9 cellular contexts compared by ENCODE assay signal in the genomic region with DNA sequence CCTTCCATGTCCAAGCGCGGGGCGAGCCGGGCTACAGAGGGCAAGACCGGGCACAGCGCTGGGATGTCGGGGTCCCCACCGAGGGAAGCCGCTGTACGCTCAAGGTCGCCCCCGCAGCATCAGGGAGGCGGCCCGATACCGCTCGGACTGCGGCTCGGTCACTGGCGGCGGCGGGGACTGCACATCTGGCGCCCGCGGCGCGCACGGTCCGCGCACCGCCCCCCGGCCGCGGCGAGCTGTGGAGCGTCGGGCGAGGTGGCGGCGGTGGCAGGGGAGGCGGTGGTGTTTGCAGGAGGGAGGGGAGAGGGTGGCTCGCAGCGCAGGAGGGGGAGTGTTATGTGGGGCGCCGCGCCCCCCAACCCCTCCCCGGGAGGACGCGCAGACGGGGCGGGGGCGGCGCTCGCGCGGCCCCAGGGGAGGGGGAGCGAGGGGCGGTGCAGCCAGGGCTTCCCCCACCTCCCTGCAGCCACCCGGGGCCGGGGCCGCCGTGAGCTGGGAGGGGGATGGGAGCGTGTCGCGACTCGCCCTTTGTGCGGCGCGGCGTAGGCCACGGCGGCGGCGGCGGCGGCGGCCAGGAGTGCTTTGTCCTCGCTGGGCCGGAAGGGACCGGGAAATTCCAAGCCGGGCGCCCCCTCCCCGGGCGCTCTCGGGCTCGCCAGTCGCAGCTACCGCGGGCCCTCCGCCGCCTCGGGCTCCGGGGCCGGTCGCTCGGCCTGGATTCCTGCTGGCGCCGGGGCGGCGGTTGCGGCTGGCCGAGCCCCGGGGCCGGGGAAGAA. TPM values are rescaled to one million over a fixed set of nuclear protein-coding genes. Genes with fewer than 3 reads are reported as not detected.
DNase-seq lines count a peak whose midpoint lies in the region; ATAC-seq, FAIRE-seq and TF ChIP-seq lines count a peak whose summit lies in the region.
"Had no signal": no experiment of that assay in that cellular context is flagged by ENCODE, and none has a peak within 500 bp of the region (broad histone marks: within the 10 kb centered on the region; RNA-seq: fewer than 3 reads in every experiment).

A gene (minus strand): TSS at position 309 of the 776 bp plus-strand sequence. CDS start 301 bp downstream, at position 8.

- H3K27me3 Mint-ChIP-seq in H9 (ENCODE audit: low read depth), result peaks cover 13% of the 10 kb centered on the region

- H3K36me3 Mint-ChIP-seq in H9 (ENCODE audit: insufficient read depth in 1 of 3, low read depth in 3 of 3), result peaks cover 0 to 3% (median 0%) of the 10 kb centered on the region in 3 experiments; a peak in 1 of 7 replicates

- H3K18ac ChIP-seq in H9 (ENCODE audit: insufficient read length, low read depth, low read length), result peak within 1 kb of the TSS; percentile 82

- H3K79me1 ChIP-seq in H9 (ENCODE audit: insufficient read depth, low read depth, low read length, poor library complexity, severe bottlenecking), result no peaks in the 10 kb centered on the region

- peaks cover 22% of the 10 kb centered on the region for H3K23me2 ChIP-seq in H9 (ENCODE audit: insufficient read length, low read depth, low read length, poor library complexity, severe bottlenecking)

- peak within 1 kb of the TSS; percentile 87 for H3K4ac ChIP-seq in H9 (ENCODE audit: low read depth, low read length)

- H2BK12ac ChIP-seq in H9 (ENCODE audit: insufficient read length, low read depth, low read length), result no peak within 1 kb of the TSS

- peak within 1 kb of the TSS; percentile 87 to 97 (median 94) for H3K9ac ChIP-seq in BLaER1 treated with 17β-estradiol and CSF1 and Interleukin-3, amounts not matched to agents 10 nM and 100 nM
- H3K9ac ChIP-seq in H9 (ENCODE audit: extremely low read depth, insufficient read length, low read length), result peak within 1 kb of the TSS; percentile 74

- peak within 1 kb of the TSS in 1 of 3 experiments; percentile 82; a peak in 3 of 7 replicates for H3K27ac Mint-ChIP-seq in H9

- peak; percentile 79 for DNase-seq in H9
- DNase-seq in RPMI8226, result peak; percentile 78
- no peak for DNase-seq in coronary artery (ENCODE audit: low spot score)
- DNase-seq in kidney epithelial cell (ENCODE audit: low read depth), result no peak
- DNase-seq in small intestine, result no peak
- DNase-seq in GDM1 (lab: John Stamatoyannopoulos, UW), result no peak

- peak within 1 kb of the TSS; percentile 68 to 85 (median 77) for H3K4me3 ChIP-seq in BLaER1 treated with 17β-estradiol and CSF1 and Interleukin-3, amounts not matched to agents 10 nM and 100 nM
- H3K4me3 ChIP-seq in coronary artery (peak within 1 kb of the TSS; percentile 77), kidney epithelial cell (ENCODE audit: low read depth, low read length) (peak within 1 kb of the TSS; percentile 81), small intestine (ENCODE audit: low read depth in 1 of 2, low read length in 2 of 2) (peak within 1 kb of the TSS; percentile 48 to 76)
- H3K4me3 ChIP-seq: K562 had no signal

- peak within 1 kb of the TSS; percentile 79 to 86 for H3K4me3 Mint-ChIP-seq in H9

- peaks cover 18 to 52% (median 30%) of the 10 kb centered on the region in 11 experiments for H3K27me3 ChIP-seq in BLaER1 treated with 17β-estradiol and CSF1 and Interleukin-3, amounts not matched to agents 10 nM and 100 nM
- H3K27me3 ChIP-seq in H9 (ENCODE audit: insufficient read depth, low read length) (no peaks in the 10 kb centered on the region), kidney epithelial cell (ENCODE audit: control insufficient read depth, insufficient read depth, low read length) (no peaks in the 10 kb centered on the region), small intestine (ENCODE audit: control insufficient read depth in 2 of 2, insufficient read depth in 2 of 2, low read length in 2 of 2) (peaks cover 5 to 9% of the 10 kb centered on the region in 2 donors)

- H3K23ac ChIP-seq in H9 (ENCODE audit: insufficient read length, low read depth, low read length), result no peak within 1 kb of the TSS

- no peak within 1 kb of the TSS for H2BK120ac ChIP-seq in H9 (ENCODE audit: low read depth, low read length, poor library complexity, severe bottlenecking)

- no peak within 1 kb of the TSS for H2BK5ac ChIP-seq in H9 (ENCODE audit: insufficient read length, low read length)

- no peak within 1 kb of the TSS for H3T11ph ChIP-seq in H9 (ENCODE audit: low read length)

- H3K4me1 ChIP-seq in BLaER1 treated with 17β-estradiol and CSF1 and Interleukin-3, amounts not matched to agents 10 nM and 100 nM, result peaks cover 31 to 65% (median 42%) of the 10 kb centered on the region in 10 experiments
- H3K4me1 ChIP-seq in H9 (ENCODE audit: insufficient read depth, low read length) (peaks cover 16% of the 10 kb centered on the region; the same call in 1 of the 2 replicates), small intestine (ENCODE audit: control insufficient read depth in 2 of 2, insufficient read depth in 1 of 2, low read depth in 1 of 2, low read length in 1 of 2) (no peaks in the 10 kb centered on the region)

- H2AK5ac ChIP-seq in H9 (ENCODE audit: insufficient read length, low read length), result no peak within 1 kb of the TSS

- no peak within 1 kb of the TSS for H4K8ac ChIP-seq in H9 (replicated peaks; ENCODE audit: insufficient read length, low read depth, low read length)

- no peaks in the 10 kb centered on the region for H3K9me3 Mint-ChIP-seq in H9

- no peak within 1 kb of the TSS for H3K56ac ChIP-seq in H9 (ENCODE audit: insufficient read length, low read depth, low read length)

- no peak within 1 kb of the TSS for H2AFZ ChIP-seq in H9 (ENCODE audit: low read length)

- H3K36me3 ChIP-seq in BLaER1 treated with 17β-estradiol and CSF1 and Interleukin-3, amounts not matched to agents 10 nM and 100 nM, result no peaks in the 10 kb centered on the region
- H3K36me3 ChIP-seq in kidney epithelial cell (ENCODE audit: control insufficient read depth, insufficient read depth, low read length) (no peaks in the 10 kb centered on the region), small intestine (ENCODE audit: control insufficient read depth in 2 of 2, insufficient read depth in 2 of 2, low read length in 2 of 2) (no peaks in the 10 kb centered on the region)

- H4K20me1 ChIP-seq in BLaER1 treated with 17β-estradiol and CSF1 and Interleukin-3, amounts not matched to agents 10 nM and 100 nM, result peaks cover 0 to 11% (median 0%) of the 10 kb centered on the region in 11 experiments; a peak in 2 of 22 replicates
- peaks cover 3% of the 10 kb centered on the region for H4K20me1 ChIP-seq in H9 (ENCODE audit: control insufficient read depth, insufficient read depth, insufficient read length)

- H3K4me1 Mint-ChIP-seq in H9, result peaks cover 64 to 71% of the 10 kb centered on the region in 2 experiments

- H3K14ac ChIP-seq in H9 (ENCODE audit: insufficient read depth, low read length), result peak within 1 kb of the TSS; percentile 93

- H3K27ac ChIP-seq in BLaER1 treated with 17β-estradiol and CSF1 and Interleukin-3, amounts not matched to agents 10 nM and 100 nM, result peak within 1 kb of the TSS; percentile 86 to 98 (median 94)
- H3K27ac ChIP-seq in H9 (ENCODE audit: insufficient read length, low read depth, low read length) (no peak within 1 kb of the TSS), coronary artery (peak within 1 kb of the TSS; percentile 97 to 98), small intestine (ENCODE audit: low read depth in 1 of 2, low read length in 1 of 2) (peak within 1 kb of the TSS in 1 of 2 donors; percentile 80)

- no peak within 1 kb of the TSS for H4K5ac ChIP-seq in H9 (ENCODE audit: insufficient read length, low read depth, low read length)

- H4K91ac ChIP-seq in H9 (ENCODE audit: insufficient read length, low read depth, low read length), result peak within 1 kb of the TSS; percentile 91

- no peak for TF ChIP-seq CTCF in H9 (conservative IDR thresholded peaks at IDR 0.05)
- no peak for TF ChIP-seq CTCF in coronary artery (IDR thresholded peaks at IDR 0.05)
- no peak for TF ChIP-seq CTCF in kidney epithelial cell (IDR thresholded peaks at IDR 0.05; ENCODE audit: insufficient read depth, low read length, poor library complexity, severe bottlenecking)

- H3K4me2 ChIP-seq in BLaER1 treated with 17β-estradiol and CSF1 and Interleukin-3, amounts not matched to agents 10 nM and 100 nM, result peak within 1 kb of the TSS; percentile 85 to 98 (median 97)
- peak within 1 kb of the TSS; percentile 86 for H3K4me2 ChIP-seq in H9 (ENCODE audit: insufficient read depth, insufficient read length, low read length)

- no peak for FAIRE-seq in small intestine (lab: Jason Lieb, UNC)
- FAIRE-seq: K562 had no signal

- no peak within 1 kb of the TSS for H2BK20ac ChIP-seq in H9 (ENCODE audit: low read depth, low read length, poor library complexity, severe bottlenecking)

- no peaks in the 10 kb centered on the region for H3K9me3 ChIP-seq in BLaER1 treated with 17β-estradiol and CSF1 and Interleukin-3, amounts not matched to agents 10 nM and 100 nM (replicated peaks in 1 of 11)
- no peaks in the 10 kb centered on the region for H3K9me3 ChIP-seq in H9 (ENCODE audit: control insufficient read depth, low read depth, low read length)
- H3K9me3 ChIP-seq in small intestine (ENCODE audit: control insufficient read depth, low read depth), result no peaks in the 10 kb centered on the region

- no CpG with 5 or more reads among the region's 103 CpGs for WGBS in H9 (ENCODE audit: extremely low coverage, insufficient read length, low lambda C conversion rate)
- WGBS in small intestine, 3 donors, result 0 to 2% (median 1%) methylated on average over 16 to 102 of the region's 103 CpGs

- H2BK15ac ChIP-seq in H9 (ENCODE audit: low read depth, low read length), result no peak within 1 kb of the TSS

- ATAC-seq in HG03460 (IDR thresholded peaks at IDR 0.05; ENCODE audit: unreplicated experiment), result no peak
- ATAC-seq: K562 had no signal

- peaks cover 11% of the 10 kb centered on the region; the same call in 1 of the 2 replicates for H3K79me2 ChIP-seq in H9 (ENCODE audit: insufficient read depth, low read length)

RNA-seq across cellular contexts. Expression of the gene that starts here (rescaled TPM):
- total RNA-seq in H9 (2021) (9.5 and 10.1 TPM in 2 replicates), kidney epithelial cell (38.2 and 56.7 TPM in 2 replicates)
- polyA plus RNA-seq in small intestine, result 1 to 10 TPM in 2 of 3 donors, under 1 TPM in 1; 0.67 to 4.8 (median 1.4) TPM
- polyA plus RNA-seq: K562 had no signal

Comparison
In these comparisons a context has a peak if more than half of its experiments do, and no peak if none do; other contexts are left out.
1. DNase-seq: peak in H9 (single experiment) and RPMI8226 (single experiment); none in coronary artery (single experiment), kidney epithelial cell (single experiment), small intestine (single experiment) and GDM1 (single experiment).
2. Peak in every context shown above with its lines, with median percentiles within 50 percentile points of each other: H3K4me3 ChIP-seq.